ENCODE assay signal across 8 cellular contexts in the genomic region with DNA sequence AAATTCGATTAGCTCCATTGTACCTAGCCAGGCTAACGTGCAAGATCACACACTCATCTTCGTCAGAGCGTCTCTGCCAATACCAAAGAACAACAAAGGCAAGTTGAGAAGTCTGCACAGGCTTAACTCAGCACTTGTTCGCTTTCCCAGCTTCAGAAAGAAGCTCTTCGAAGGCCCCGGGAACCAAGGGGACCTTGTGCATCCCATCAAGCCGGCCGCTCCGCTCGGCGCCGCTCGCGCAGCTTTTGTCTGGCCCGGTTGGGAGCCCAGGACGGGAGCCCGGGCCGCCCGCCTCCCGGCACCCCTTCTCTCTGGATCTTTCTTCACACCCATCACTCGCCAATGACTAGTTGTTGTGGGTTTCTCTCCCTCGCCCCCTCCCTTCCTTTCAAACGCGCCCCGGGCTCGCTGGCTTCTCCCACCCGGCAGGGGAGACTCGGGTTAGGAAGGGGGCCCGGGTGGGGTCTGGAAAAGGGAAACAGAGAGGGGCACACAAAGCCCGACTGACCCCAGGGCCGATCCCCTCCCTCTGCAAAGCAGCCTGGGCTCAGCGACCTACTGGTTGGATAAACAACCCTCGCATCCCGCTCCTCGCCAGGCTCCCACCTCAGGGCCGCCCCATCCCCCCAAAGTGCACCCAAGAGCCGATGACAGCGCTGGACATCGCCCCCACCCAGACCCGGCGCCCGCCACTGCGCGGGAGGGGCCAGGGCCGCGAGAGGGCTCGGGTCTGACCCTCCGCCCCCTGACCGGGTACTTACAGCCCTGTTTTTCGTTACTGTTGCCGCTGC. TPM values are rescaled to one million over a fixed set of nuclear protein-coding genes. Genes with fewer than 3 reads are reported as not detected.
DNase-seq lines count a peak whose midpoint lies in the region; ATAC-seq and TF ChIP-seq lines count a peak whose summit lies in the region.

No MANE protein-coding gene starts in this region.

- no peaks in the 10 kb centered on the region for H3K9me3 ChIP-seq in endocrine pancreas (ENCODE audit: control insufficient read depth, low read length)

- peaks cover 60% of the 10 kb centered on the region for H3K4me1 Mint-ChIP-seq in activated CD8-positive, alpha-beta memory T cell treated with anti-CD3 and anti-CD28 coated beads, Interleukin-2, amount 10 ng/mL, durations not matched to agents 7 days and 5 days
- H3K4me1 Mint-ChIP-seq in mesothelial cell of epicardium: peaks cover 33% of the 10 kb centered on the region

- H3K4me3 ChIP-seq in endocrine pancreas (ENCODE audit: control insufficient read depth, insufficient read depth, low read length): peak overlapping the region; percentile 89

- H3K36me3 Mint-ChIP-seq in activated CD8-positive, alpha-beta memory T cell treated with anti-CD3 and anti-CD28 coated beads, Interleukin-2, amount 10 ng/mL, durations not matched to agents 7 days and 5 days: peaks cover 34% of the 10 kb centered on the region
- no peaks in the 10 kb centered on the region for H3K36me3 Mint-ChIP-seq in mesothelial cell of epicardium

- H3K9ac ChIP-seq in endocrine pancreas (ENCODE audit: control insufficient read depth, insufficient read depth, low read length): peak overlapping the region; percentile 74

- no peaks in the 10 kb centered on the region for H3K9me3 Mint-ChIP-seq in activated CD8-positive, alpha-beta memory T cell treated with anti-CD3 and anti-CD28 coated beads, Interleukin-2, amount 10 ng/mL, durations not matched to agents 7 days and 5 days (ENCODE audit: low read depth)
- no peaks in the 10 kb centered on the region for H3K9me3 Mint-ChIP-seq in mesothelial cell of epicardium

- no peak for TF ChIP-seq CTCF in mesothelial cell of epicardium (IDR thresholded peaks at IDR 0.05; ENCODE audit: unreplicated experiment)

- DNase-seq in NCI-H2196 (lab: John Stamatoyannopoulos, UW; ENCODE audit: unreplicated experiment) (peak; percentile 43), NCI-H2196 treated with DMSO at 0.1 percent for 48 hours (lab: John Stamatoyannopoulos, UW; ENCODE audit: unreplicated experiment) (no peak), NCI-H345 (lab: John Stamatoyannopoulos, UW) (peak; percentile 36), mesothelial cell of epicardium (ENCODE audit: low spot score in 2 of 2, unreplicated experiment in 2 of 2) (peak; percentile 25 to 69)
- DNase-seq in activated CD8-positive, alpha-beta memory T cell treated with anti-CD3 and anti-CD28 coated beads, Interleukin-2, amount 10 ng/mL, durations not matched to agents 7 days and 5 days: peak; percentile 63
- peak; percentile 32 to 33 for DNase-seq in stimulated activated CD8-positive, alpha-beta memory T cell treated with anti-CD3 and anti-CD28 coated beads, Interleukin-2, amount 100 ng/mL, for 48 hours (ENCODE audit: low read depth in 2 of 2)

- H3K36me3 ChIP-seq in endocrine pancreas (ENCODE audit: control insufficient read depth, insufficient read depth, low read length): no peaks in the 10 kb centered on the region

- CTCF ChIA-PET in activated CD8-positive, alpha-beta memory T cell treated with anti-CD3 and anti-CD28 coated beads, Interleukin-2, amount 10 ng/mL, durations not matched to agents 7 days and 5 days (lab: Charles Lee): interaction anchor here (1.0 to 4.0 kb wide), 8 partner anchors 11 to 118 kb away, joined by 3 to 33 read pairs (median 7); partner anchors contain the start of genes NIFK and RNU4ATAC

- H3K4me1 ChIP-seq in endocrine pancreas (ENCODE audit: control insufficient read depth, insufficient read depth, low read length): peaks cover 16% of the 10 kb centered on the region

- peak overlapping the region; percentile 91 for H3K4me3 Mint-ChIP-seq in activated CD8-positive, alpha-beta memory T cell treated with anti-CD3 and anti-CD28 coated beads, Interleukin-2, amount 10 ng/mL, durations not matched to agents 7 days and 5 days
- H3K4me3 Mint-ChIP-seq in mesothelial cell of epicardium: peak overlapping the region; percentile 93

- no peaks in the 10 kb centered on the region for H3K27me3 Mint-ChIP-seq in activated CD8-positive, alpha-beta memory T cell treated with anti-CD3 and anti-CD28 coated beads, Interleukin-2, amount 10 ng/mL, durations not matched to agents 7 days and 5 days
- H3K27me3 Mint-ChIP-seq in mesothelial cell of epicardium (ENCODE audit: low read depth): no peaks in the 10 kb centered on the region

- ATAC-seq in HG02885 (IDR thresholded peaks at IDR 0.05; ENCODE audit: poor library complexity, unreplicated experiment): peak; percentile 47
- peak; percentile 43 for ATAC-seq in activated CD8-positive, alpha-beta memory T cell treated with anti-CD3 and anti-CD28 coated beads, Interleukin-2, amount 10 ng/mL, durations not matched to agents 7 days and 5 days

- H3K27ac Mint-ChIP-seq in activated CD8-positive, alpha-beta memory T cell treated with anti-CD3 and anti-CD28 coated beads, Interleukin-2, amount 10 ng/mL, durations not matched to agents 7 days and 5 days: peak overlapping the region; percentile 99
- H3K27ac Mint-ChIP-seq in mesothelial cell of epicardium: peak overlapping the region; percentile 99

- no peaks in the 10 kb centered on the region for H3K27me3 ChIP-seq in endocrine pancreas (ENCODE audit: control insufficient read depth, insufficient read depth, low read length)

RNA-seq across cellular contexts. Expression of gene CLASP1, which starts 0.5 kb away (rescaled TPM):
- 10 to 100 TPM; 62.3 to 76.1 TPM for total RNA-seq in activated CD8-positive, alpha-beta memory T cell treated with anti-CD3 and anti-CD28 coated beads, Interleukin-2, amount 10 ng/mL, durations not matched to agents 7 days and 5 days
- total RNA-seq in mesothelial cell of epicardium: 94.0 to 99.8 TPM (median 98.6 TPM) in 3 replicates
